ENCODE assay signal across 8 cellular contexts in the genomic region with DNA sequence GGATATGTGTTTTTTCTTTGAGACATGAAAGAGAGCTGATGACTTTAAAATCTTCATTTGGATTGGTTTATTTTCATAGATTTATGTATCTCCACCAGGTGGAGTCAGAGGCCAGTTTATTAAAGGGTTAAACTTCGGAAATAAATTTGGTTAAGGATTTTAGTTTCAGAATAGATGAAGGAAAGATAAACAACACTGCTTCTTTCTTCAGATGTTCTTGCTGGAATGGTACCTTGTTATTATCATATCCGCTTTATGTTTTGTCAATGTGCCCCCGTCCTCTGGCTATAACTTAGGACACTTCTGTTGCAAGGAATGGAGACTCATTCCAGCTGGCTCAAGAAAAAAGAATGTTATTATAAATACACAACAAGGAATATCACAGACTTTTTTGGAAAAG.
A peak's percentile ranks its signal among the peaks of the same experiment; 100 is the strongest.
DNase-seq lines count a peak whose midpoint lies in the region; ATAC-seq and TF ChIP-seq lines count a peak whose summit lies in the region.
"Had no signal": no experiment of that assay in that cellular context is flagged by ENCODE, and none has a peak within 500 bp of the region (broad histone marks: within the 10 kb centered on the region; RNA-seq: fewer than 3 reads in every experiment).

No MANE protein-coding gene starts in this region.

- no peak for ATAC-seq in gastrocnemius medialis
- ATAC-seq in HG03159 (IDR thresholded peaks at IDR 0.05; ENCODE audit: unreplicated experiment) = no peak
- no peak for ATAC-seq in activated CD8-positive, alpha-beta T cell treated with anti-CD3 and anti-CD28 coated beads, Interleukin-2, amount 10 ng/mL, durations not matched to agents 7 days and 5 days

- no peaks in the 10 kb centered on the region for H3F3A ChIP-seq in GM23248 (ENCODE audit: insufficient read depth)

- H3K4me3 Mint-ChIP-seq in activated CD8-positive, alpha-beta T cell treated with anti-CD3 and anti-CD28 coated beads, Interleukin-2, amount 10 ng/mL, durations not matched to agents 7 days and 5 days = no peak overlapping the region

- no peaks in the 10 kb centered on the region for H4K20me1 ChIP-seq in GM23248 (ENCODE audit: insufficient read depth)

- CTCF ChIA-PET in activated CD8-positive, alpha-beta T cell treated with anti-CD3 and anti-CD28 coated beads, Interleukin-2, amount 10 ng/mL, durations not matched to agents 7 days and 5 days (lab: Charles Lee) = interaction anchor here (1.1 to 1.8 kb wide), 3 partner anchors 15 to 150 kb away, joined by 3 to 6 read pairs (median 4); no protein-coding TSS in a partner anchor

- H3K79me2 ChIP-seq in GM23248 (ENCODE audit: insufficient read depth) = no peaks in the 10 kb centered on the region

- intact Hi-C loops in gastrocnemius medialis (cut with DNase I; ENCODE audit: low total_unique reads) = loop anchor here (1.0 to 5.0 kb wide), 3 partner anchors 152 to 919 kb away; no protein-coding TSS in a partner anchor

- H3K9me3 ChIP-seq in GM23248 (ENCODE audit: low read depth) (no peaks in the 10 kb centered on the region), gastrocnemius medialis (no peaks in the 10 kb centered on the region)

- H3K4me1 ChIP-seq in GM23248 (ENCODE audit: insufficient read depth) = peaks cover 5% of the 10 kb centered on the region; the same call in 1 of the 2 replicates
- H3K4me1 ChIP-seq in gastrocnemius medialis = peaks cover 6 to 20% of the 10 kb centered on the region in 2 donors

- H3K36me3 ChIP-seq in GM23248 (ENCODE audit: low read depth) = no peaks in the 10 kb centered on the region
- H3K36me3 ChIP-seq in gastrocnemius medialis = no peaks in the 10 kb centered on the region
- H3K36me3 ChIP-seq: HAP-1 had no signal

- H3K27me3 ChIP-seq in GM23248 (replicated peaks; ENCODE audit: insufficient read depth) (no peaks in the 10 kb centered on the region), gastrocnemius medialis (no peaks in the 10 kb centered on the region)

- POLR2A ChIA-PET in activated CD8-positive, alpha-beta T cell treated with anti-CD3 and anti-CD28 coated beads, Interleukin-2, amount 10 ng/mL, durations not matched to agents 7 days and 5 days (lab: Charles Lee) = no interaction called here

- peak; percentile 49 to 53 (median 50) for TF ChIP-seq CTCF in gastrocnemius medialis (IDR thresholded peaks at IDR 0.05 in 4 of 5, conservative IDR thresholded peaks at IDR 0.05 in 1 of 5)

- in situ Hi-C loops in GM23248 (cut with MboI) (no loop called here), gastrocnemius medialis (cut with MboI; ENCODE audit: low sequenced_read_pairs in 4 of 4) (loop anchor here in 2 of 4 donors (25.0 kb wide), 2 partner anchors 216 to 316 kb away; no protein-coding TSS in a partner anchor)

- H2AFZ ChIP-seq in GM23248 = peak overlapping the region; percentile 62

- WGBS in GM23248 (ENCODE audit: low coverage in 1 of 2, low lambda C conversion rate in 2 of 2, missing lambda C conversion rate in 2 of 2), 2 experiments = 20 to 23% methylated on average over 3 of the region's 3 CpGs

- H3K9ac ChIP-seq in GM23248 = 0 out of 2 replicates have a peak overlapping the region, but pooled peaks have one; percentile 19

- no peak overlapping the region for H3K27ac ChIP-seq in GM23248
- no peak overlapping the region for H3K27ac ChIP-seq in gastrocnemius medialis

- no peak for TF ChIP-seq POLR2A in gastrocnemius medialis (IDR thresholded peaks at IDR 0.05)

- DNase-seq in GM23248 (peak; percentile 50), OCI-M1 (lab: John Stamatoyannopoulos, UW) (peak; percentile 72), fibroblast of gingiva (ENCODE audit: low read depth) (peak; percentile 56), gastrocnemius medialis (no peak)
- no peak for DNase-seq in activated CD8-positive, alpha-beta T cell treated with anti-CD3 and anti-CD28 coated beads, Interleukin-2, amount 10 ng/mL, durations not matched to agents 7 days and 5 days
- DNase-seq in stimulated activated CD4-positive, alpha-beta T cell treated with anti-CD3 and anti-CD28 coated beads, Interleukin-2, amount 100 ng/mL, for 24 hours = no peak

- peak overlapping the region; percentile 54 for H3K4me3 ChIP-seq in GM23248
- H3K4me3 ChIP-seq in gastrocnemius medialis = peak overlapping the region in 2 of 4 donors; percentile 30 to 32
- H3K4me3 ChIP-seq: HAP-1 had no signal

- H3K4me1 Mint-ChIP-seq in activated CD8-positive, alpha-beta T cell treated with anti-CD3 and anti-CD28 coated beads, Interleukin-2, amount 10 ng/mL, durations not matched to agents 7 days and 5 days (ENCODE audit: low read depth) = no peaks in the 10 kb centered on the region

- peak overlapping the region; percentile 70 for H3K4me2 ChIP-seq in GM23248 (ENCODE audit: unreplicated experiment)

- no peaks in the 10 kb centered on the region for H3K9me3 Mint-ChIP-seq in activated CD8-positive, alpha-beta T cell treated with anti-CD3 and anti-CD28 coated beads, Interleukin-2, amount 10 ng/mL, durations not matched to agents 7 days and 5 days (ENCODE audit: insufficient read depth)

- H3K36me3 Mint-ChIP-seq in activated CD8-positive, alpha-beta T cell treated with anti-CD3 and anti-CD28 coated beads, Interleukin-2, amount 10 ng/mL, durations not matched to agents 7 days and 5 days (ENCODE audit: low read depth) = no peaks in the 10 kb centered on the region

- no peak overlapping the region for H3K27ac Mint-ChIP-seq in activated CD8-positive, alpha-beta T cell treated with anti-CD3 and anti-CD28 coated beads, Interleukin-2, amount 10 ng/mL, durations not matched to agents 7 days and 5 days

- H3K9me2 ChIP-seq in GM23248 (ENCODE audit: insufficient read depth) = no peaks in the 10 kb centered on the region

- no peaks in the 10 kb centered on the region for H3K27me3 Mint-ChIP-seq in activated CD8-positive, alpha-beta T cell treated with anti-CD3 and anti-CD28 coated beads, Interleukin-2, amount 10 ng/mL, durations not matched to agents 7 days and 5 days (ENCODE audit: low read depth)

Comparison
In these comparisons a context has a peak if more than half of its experiments do, and no peak if none do; other contexts are left out.
1. DNase-seq: peak in GM23248 (single experiment), OCI-M1 (single experiment) and fibroblast of gingiva (single experiment); none in gastrocnemius medialis (0 of 2), activated CD8-positive, alpha-beta T cell treated with anti-CD3 and anti-CD28 coated beads, Interleukin-2, amount 10 ng/mL, durations not matched to agents 7 days and 5 days (single experiment) and stimulated activated CD4-positive, alpha-beta T cell treated with anti-CD3 and anti-CD28 coated beads, Interleukin-2, amount 100 ng/mL, for 24 hours (0 of 2).